ENCODE assay signal across 7 cellular contexts in the genomic region with DNA sequence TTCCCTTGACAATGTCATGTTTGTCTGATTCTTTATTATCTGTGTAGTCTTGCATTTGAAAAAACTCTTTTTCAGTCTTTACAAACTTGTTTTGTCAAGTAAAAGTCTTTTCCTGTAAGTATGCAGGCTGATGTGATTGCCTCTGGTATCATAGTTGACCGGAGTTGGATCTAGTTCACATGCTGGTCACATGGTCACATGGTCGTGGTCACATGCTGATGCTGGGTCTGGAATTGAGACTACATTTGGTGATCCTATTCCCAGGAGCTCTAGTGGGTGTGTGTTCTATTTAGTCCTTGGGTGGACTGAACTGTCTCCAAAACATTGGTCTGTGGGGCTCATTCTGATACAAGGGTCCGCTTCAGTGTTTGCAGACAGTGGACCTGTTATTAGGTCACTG.
"Had no signal": no experiment of that assay in that cellular context is flagged by ENCODE, and none has a peak within 500 bp of the region (broad histone marks: within the 10 kb centered on the region; RNA-seq: fewer than 3 reads in every experiment).

No MANE protein-coding gene starts in this region.

- H3K36me3 Mint-ChIP-seq: IgD-negative memory B cell had no signal

- H3K4me3 Mint-ChIP-seq: IgD-negative memory B cell had no signal

- ATAC-seq: K562 had no signal

- H3K4me3 ChIP-seq: K562 had no signal

- FAIRE-seq: HTR-8/SVneo, K562 had no signal

- DNase-seq: IMR-90, KBM-7, KG1 had no signal

- H3K27ac ChIP-seq: HL-60 had no signal

- H3K4me1 Mint-ChIP-seq: IgD-negative memory B cell had no signal

- H3K27ac Mint-ChIP-seq: IgD-negative memory B cell had no signal

- H3K27me3 Mint-ChIP-seq: IgD-negative memory B cell had no signal
